In genomic region chr14:72609205-72609916, GRCh38 we compare ENCODE assay signal across 19 cellular contexts.
DNase-seq lines count a peak whose midpoint lies in the region; FAIRE-seq and TF ChIP-seq lines count a peak whose summit lies in the region.
"Had no signal": no experiment of that assay in that cellular context is flagged by ENCODE, and none has a peak within 500 bp of the region (broad histone marks: within the 10 kb centered on the region; RNA-seq: fewer than 3 reads in every experiment).

No MANE protein-coding gene starts in this region.

- no peak overlapping the region for H3K9ac ChIP-seq in H9 (ENCODE audit: extremely low read depth, insufficient read length, low read length)
- no peak overlapping the region for H3K9ac ChIP-seq in fibroblast of lung (ENCODE audit: insufficient read depth, low read length)
- peak overlapping the region; percentile 72 for H3K9ac ChIP-seq in smooth muscle cell (ENCODE audit: low read depth)

- no peak overlapping the region for H3K4me2 ChIP-seq in H9 (ENCODE audit: insufficient read depth, insufficient read length, low read length)
- H3K4me2 ChIP-seq in fibroblast of lung (ENCODE audit: extremely low read depth, insufficient read depth, low read length) = no peak overlapping the region
- H3K4me2 ChIP-seq in smooth muscle cell = peak overlapping the region; percentile 73

- FAIRE-seq in D721Med (lab: Jason Lieb, UNC) (no peak), small intestine (lab: Jason Lieb, UNC) (no peak)

- no peaks in the 10 kb centered on the region for H3K79me2 ChIP-seq in H9 (ENCODE audit: insufficient read depth, low read length)
- no peaks in the 10 kb centered on the region for H3K79me2 ChIP-seq in fibroblast of lung (ENCODE audit: control insufficient read depth, insufficient read depth, low read length)
- H3K79me2 ChIP-seq in smooth muscle cell (ENCODE audit: low read depth) = no peaks in the 10 kb centered on the region

- H3K23me2 ChIP-seq in H9 (ENCODE audit: insufficient read length, low read depth, low read length, poor library complexity, severe bottlenecking) = no peaks in the 10 kb centered on the region

- H2AFZ ChIP-seq in H9 (ENCODE audit: low read length) (no peak overlapping the region), fibroblast of lung (ENCODE audit: low read length) (no peak overlapping the region), smooth muscle cell (ENCODE audit: low read depth) (no peak overlapping the region)

- no peak overlapping the region for H2BK5ac ChIP-seq in H9 (ENCODE audit: insufficient read length, low read length)

- H3K9me3 Mint-ChIP-seq in H9 = no peaks in the 10 kb centered on the region; a peak in 1 of 5 replicates
- H3K9me3 Mint-ChIP-seq: activated T-cell treated with anti-CD3 and anti-CD28 coated beads, Interleukin-2, amount 50 U/mL, for 24 hours had no signal

- no peak overlapping the region for H3K27ac ChIP-seq in H9 (ENCODE audit: insufficient read length, low read depth, low read length)
- H3K27ac ChIP-seq in SJSA1 = peak overlapping the region; percentile 99
- peak overlapping the region; percentile 79 for H3K27ac ChIP-seq in fibroblast of lung (ENCODE audit: insufficient read depth, low read length)
- peak overlapping the region; percentile 94 for H3K27ac ChIP-seq in smooth muscle cell (ENCODE audit: low read depth)
- H3K27ac ChIP-seq in small intestine (ENCODE audit: low read depth in 1 of 2, low read length in 1 of 2) = no peak overlapping the region
- H3K27ac ChIP-seq: spleen, thoracic aorta had no signal

- TF ChIP-seq CTCF in H9 (conservative IDR thresholded peaks at IDR 0.05) = no peak
- no peak for TF ChIP-seq CTCF in fibroblast of lung (conservative IDR thresholded peaks at IDR 0.05 in 1 of 2, IDR thresholded peaks at IDR 0.05 in 1 of 2; ENCODE audit: low read depth in 1 of 2, low read length in 2 of 2)
- TF ChIP-seq CTCF in smooth muscle cell (IDR thresholded peaks at IDR 0.05; ENCODE audit: borderline replicate concordance, insufficient read depth, poor library complexity, severe bottlenecking) = no peak
- no peak for TF ChIP-seq CTCF in D721Med (IDR thresholded peaks at IDR 0.05; ENCODE audit: insufficient read depth, missing control alignments)

- no peak overlapping the region for H4K91ac ChIP-seq in H9 (ENCODE audit: insufficient read length, low read depth, low read length)

- H4K20me1 ChIP-seq in H9 (ENCODE audit: control insufficient read depth, insufficient read depth, insufficient read length) (no peaks in the 10 kb centered on the region), fibroblast of lung (ENCODE audit: control insufficient read depth, extremely low read depth, insufficient read depth, low read length) (no peaks in the 10 kb centered on the region), smooth muscle cell (ENCODE audit: low read depth) (no peaks in the 10 kb centered on the region)

- H3K4ac ChIP-seq in H9 (ENCODE audit: low read depth, low read length) = no peak overlapping the region

- no peak overlapping the region for H4K8ac ChIP-seq in H9 (replicated peaks; ENCODE audit: insufficient read length, low read depth, low read length)

- H2BK12ac ChIP-seq in H9 (ENCODE audit: insufficient read length, low read depth, low read length) = no peak overlapping the region

- no peak overlapping the region for H2BK20ac ChIP-seq in H9 (ENCODE audit: low read depth, low read length, poor library complexity, severe bottlenecking)

- no peaks in the 10 kb centered on the region for H3K36me3 ChIP-seq in SJSA1
- no peaks in the 10 kb centered on the region for H3K36me3 ChIP-seq in fibroblast of lung (ENCODE audit: control insufficient read depth, insufficient read depth, low read length)
- no peaks in the 10 kb centered on the region for H3K36me3 ChIP-seq in smooth muscle cell (ENCODE audit: low read depth)
- no peaks in the 10 kb centered on the region for H3K36me3 ChIP-seq in small intestine (ENCODE audit: control insufficient read depth in 2 of 2, insufficient read depth in 2 of 2, low read length in 2 of 2)
- H3K36me3 ChIP-seq: spleen, thoracic aorta had no signal

- H3K36me3 Mint-ChIP-seq in H9 (ENCODE audit: insufficient read depth in 1 of 3, low read depth in 3 of 3) = no peaks in the 10 kb centered on the region; a peak in 1 of 7 replicates

- H3K56ac ChIP-seq in H9 (ENCODE audit: insufficient read length, low read depth, low read length) = no peak overlapping the region

- H3K4me1 Mint-ChIP-seq in H9 = peaks cover 4 to 11% of the 10 kb centered on the region in 2 experiments; a peak in 2 of 4 replicates

- H2BK15ac ChIP-seq in H9 (ENCODE audit: low read depth, low read length) = no peak overlapping the region

- no CpG with 5 or more reads among the region's 12 CpGs for WGBS in H9 (ENCODE audit: extremely low coverage, insufficient read length, low lambda C conversion rate)
- 76% methylated on average over 12 of the region's 12 CpGs for WGBS in smooth muscle cell (ENCODE audit: low lambda C conversion rate)
- 77 to 81% (median 80%) methylated on average over 12 of the region's 12 CpGs for WGBS in small intestine, 3 donors

- DNase-seq in H9 (peak; percentile 12), SJSA1 (ENCODE audit: low read depth in 1 of 2, low spot score in 2 of 2) (peak in 1 of 2 experiments; percentile 51), fibroblast of lung (ENCODE audit: low read depth in 2 of 2) (no peak), smooth muscle cell (lab: John Stamatoyannopoulos, UW; ENCODE audit: unreplicated experiment) (no peak), NCI-H69 (lab: John Stamatoyannopoulos, UW) (no peak), D721Med (ENCODE audit: insufficient read length, low spot score) (no peak), small intestine (no peak)
- DNase-seq: activated CD4-positive, alpha-beta T cell treated with anti-CD3 and anti-CD28 coated beads, Interleukin-2, amount 50 U/mL, for 48 hours; activated T-cell treated with anti-CD3 and anti-CD28 coated beads, Interleukin-2, amount 50 U/mL, for 24 hours; aorta; caudate nucleus; mammary epithelial cell; NCI-H1048; NCI-H1694 treated with DMSO at 0.1 percent for 48 hours; NCI-H526; spleen; stimulated activated CD4-positive, alpha-beta T cell treated with anti-CD3 and anti-CD28 coated beads, Interleukin-4, amount 100 ng/mL, for 1 hour; stimulated activated naive CD4-positive, alpha-beta T cell had no signal

- H3K18ac ChIP-seq in H9 (ENCODE audit: insufficient read length, low read depth, low read length) = no peak overlapping the region

- H3K4me1 ChIP-seq in H9 (ENCODE audit: insufficient read depth, low read length) (no peaks in the 10 kb centered on the region), SJSA1 (replicated peaks) (peaks cover 56% of the 10 kb centered on the region), fibroblast of lung (ENCODE audit: control insufficient read depth, extremely low read depth, insufficient read depth, low read length) (peaks cover 28% of the 10 kb centered on the region), smooth muscle cell (ENCODE audit: low read depth) (peaks cover 4% of the 10 kb centered on the region), small intestine (ENCODE audit: control insufficient read depth in 2 of 2, insufficient read depth in 1 of 2, low read depth in 1 of 2, low read length in 1 of 2) (no peaks in the 10 kb centered on the region)

- H2AK5ac ChIP-seq in H9 (ENCODE audit: insufficient read length, low read length) = no peak overlapping the region

- no peaks in the 10 kb centered on the region for H3F3A ChIP-seq in smooth muscle cell (ENCODE audit: low read depth)

- no peak overlapping the region for H3K23ac ChIP-seq in H9 (ENCODE audit: insufficient read length, low read depth, low read length)

- no peak overlapping the region for H3K27ac Mint-ChIP-seq in H9

- H3K4me3 ChIP-seq in SJSA1 = no peak overlapping the region
- no peak overlapping the region for H3K4me3 ChIP-seq in fibroblast of lung (replicated peaks in 1 of 4; ENCODE audit: control extremely low read depth in 1 of 4, insufficient read depth in 1 of 4, low read depth in 3 of 4, low read length in 4 of 4)
- no peak overlapping the region for H3K4me3 ChIP-seq in smooth muscle cell
- no peak overlapping the region for H3K4me3 ChIP-seq in small intestine (ENCODE audit: low read depth in 1 of 2, low read length in 2 of 2)
- H3K4me3 ChIP-seq: spleen, thoracic aorta had no signal

- H4K5ac ChIP-seq in H9 (ENCODE audit: insufficient read length, low read depth, low read length) = no peak overlapping the region

- H3K9me3 ChIP-seq in H9 (ENCODE audit: control insufficient read depth, low read depth, low read length) (no peaks in the 10 kb centered on the region), SJSA1 (replicated peaks) (no peaks in the 10 kb centered on the region), fibroblast of lung (ENCODE audit: control insufficient read depth, insufficient read depth, low read depth, low read length) (no peaks in the 10 kb centered on the region), smooth muscle cell (replicated peaks; ENCODE audit: low read depth) (no peaks in the 10 kb centered on the region), small intestine (ENCODE audit: control insufficient read depth, low read depth) (no peaks in the 10 kb centered on the region)
- H3K9me3 ChIP-seq: spleen, thoracic aorta had no signal

- no peaks in the 10 kb centered on the region for H3K79me1 ChIP-seq in H9 (ENCODE audit: insufficient read depth, low read depth, low read length, poor library complexity, severe bottlenecking)

- no peaks in the 10 kb centered on the region for H3K27me3 ChIP-seq in H9 (ENCODE audit: insufficient read depth, low read length)
- no peaks in the 10 kb centered on the region for H3K27me3 ChIP-seq in SJSA1 (replicated peaks)
- H3K27me3 ChIP-seq in fibroblast of lung (ENCODE audit: control insufficient read depth, insufficient read depth, low read length) = no peaks in the 10 kb centered on the region
- no peaks in the 10 kb centered on the region for H3K27me3 ChIP-seq in smooth muscle cell (ENCODE audit: low read depth)
- no peaks in the 10 kb centered on the region for H3K27me3 ChIP-seq in small intestine (ENCODE audit: control insufficient read depth in 2 of 2, insufficient read depth in 2 of 2, low read length in 2 of 2)
- H3K27me3 ChIP-seq: spleen had no signal

- H3K14ac ChIP-seq in H9 (ENCODE audit: insufficient read depth, low read length) = peak overlapping the region; percentile 58

- H3K27me3 Mint-ChIP-seq in H9 (ENCODE audit: low read depth) = peaks cover 10% of the 10 kb centered on the region
- H3K27me3 Mint-ChIP-seq: activated T-cell treated with anti-CD3 and anti-CD28 coated beads, Interleukin-2, amount 50 U/mL, for 24 hours had no signal

- no peak overlapping the region for H3K4me3 Mint-ChIP-seq in H9
- H3K4me3 Mint-ChIP-seq: activated T-cell treated with anti-CD3 and anti-CD28 coated beads, Interleukin-2, amount 50 U/mL, for 24 hours had no signal

- H2BK120ac ChIP-seq in H9 (ENCODE audit: low read depth, low read length, poor library complexity, severe bottlenecking) = no peak overlapping the region

- no peak overlapping the region for H3T11ph ChIP-seq in H9 (ENCODE audit: low read length)

Comparison
In these comparisons a context has a peak if more than half of its experiments do, and no peak if none do; other contexts are left out.
1. H3K27ac ChIP-seq: peak in SJSA1 (single experiment), fibroblast of lung (single experiment) and smooth muscle cell (single experiment); none in H9 (single experiment) and small intestine (0 of 2).